In the genomic region with DNA sequence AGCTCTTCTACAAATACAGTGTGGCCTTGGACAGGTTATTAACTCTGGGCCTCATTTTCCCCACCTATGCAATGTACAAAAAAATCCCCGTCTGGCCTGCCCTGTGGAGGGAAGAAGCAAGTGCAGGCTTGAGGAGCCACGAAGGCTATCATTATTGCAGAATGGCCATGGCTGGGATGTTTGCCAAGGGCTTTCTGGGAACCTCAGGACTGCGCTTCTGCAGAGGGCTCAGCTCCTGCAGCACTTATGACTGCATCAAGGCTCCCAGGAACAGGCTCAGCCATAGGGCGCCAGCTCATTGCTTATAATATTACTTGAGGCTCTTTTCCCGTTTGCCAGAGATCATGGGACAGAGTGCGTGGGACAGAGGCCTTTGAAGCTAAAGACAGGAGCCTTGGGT, we compare ENCODE assay signal across 12 cellular contexts. TPM values are rescaled to one million over a fixed set of nuclear protein-coding genes. Genes with fewer than 3 reads are reported as not detected.
DNase-seq lines count a peak whose midpoint lies in the region; ATAC-seq and TF ChIP-seq lines count a peak whose summit lies in the region.
"Had no signal": no experiment of that assay in that cellular context is flagged by ENCODE, and none has a peak within 500 bp of the region (broad histone marks: within the 10 kb centered on the region; RNA-seq: fewer than 3 reads in every experiment).

No MANE protein-coding gene starts in this region.

- in situ Hi-C loops in transverse colon (cut with MboI; ENCODE audit: low pct_ligation_motif_present in 1 of 4, low pct_unique_long_range_greater_than_20kb in 1 of 4, low sequenced_read_pairs in 3 of 4): no loop called here

- H3K4me1 ChIP-seq in foreskin keratinocyte (no peaks in the 10 kb centered on the region), transverse colon (peaks cover 18 to 51% (median 34%) of the 10 kb centered on the region in 4 donors)

- DNase-seq in Right ventricle myocardium inferior (ENCODE audit: missing footprints) (no peak), cardiac septum (ENCODE audit: low spot score) (no peak), foreskin keratinocyte (peak; percentile 64 to 80), transverse colon (peak; percentile 49), ureter (ENCODE audit: low spot score) (no peak), NCI-H146 treated with DMSO at 0.1 percent for 48 hours (lab: John Stamatoyannopoulos, UW; ENCODE audit: unreplicated experiment) (no peak), NCI-H2171 treated with DMSO at 0.1 percent for 48 hours (lab: John Stamatoyannopoulos, UW) (no peak)
- DNase-seq: islet precursor cell, WERI-Rb-1 had no signal

- no peaks in the 10 kb centered on the region for H3K9me3 ChIP-seq in transverse colon

- TF ChIP-seq CTCF in WI38 (IDR thresholded peaks at IDR 0.05; ENCODE audit: low read depth, low read length) (0 out of 2 replicates have a peak, but pooled peaks have one; percentile 6), foreskin keratinocyte (conservative IDR thresholded peaks at IDR 0.05) (no peak), transverse colon (IDR thresholded peaks at IDR 0.05) (peak in 1 of 5 experiments; percentile 13)

- no peak for TF ChIP-seq EP300 in transverse colon (IDR thresholded peaks at IDR 0.05; ENCODE audit: low read depth)

- 48% methylated on average over 6 of the region's 6 CpGs; no CpG with 5 or more reads in 1 of the 2 donors for WGBS in transverse colon (ENCODE audit: low coverage in 1 of 2), 2 donors

- ATAC-seq in Right ventricle myocardium inferior (peak; percentile 44), foreskin keratinocyte (peak; percentile 47)

- H3K4me3 ChIP-seq in WI38 (ENCODE audit: low read depth, low read length) (no peak overlapping the region), transverse colon (no peak overlapping the region)
- H3K4me3 ChIP-seq: cardiac muscle cell had no signal

- no peak for TF ChIP-seq POLR2A in transverse colon (IDR thresholded peaks at IDR 0.05)

- intact Hi-C loops in Right ventricle myocardium inferior (cut with DNase I): no loop called here
- intact Hi-C loops in cardiac septum (cut with DNase I): no loop called here
- intact Hi-C loops in transverse colon (cut with DNase I; ENCODE audit: low total_unique reads): no loop called here

- H3K27ac ChIP-seq in foreskin keratinocyte (no peak overlapping the region), transverse colon (no peak overlapping the region)
- H3K27ac ChIP-seq: cardiac muscle cell, WERI-Rb-1 had no signal

- H3K36me3 ChIP-seq in transverse colon: no peaks in the 10 kb centered on the region
- H3K36me3 ChIP-seq: cardiac muscle cell had no signal

- no peaks in the 10 kb centered on the region for H3K27me3 ChIP-seq in foreskin keratinocyte
- H3K27me3 ChIP-seq in transverse colon: no peaks in the 10 kb centered on the region
- H3K27me3 ChIP-seq: cardiac muscle cell had no signal

RNA-seq across cellular contexts. Expression of a gene that starts 20.5 kb away (rescaled TPM):
- total RNA-seq in Right ventricle myocardium inferior: 0.05 TPM
- total RNA-seq in cardiac septum: not detected
- not detected in 2 replicates for total RNA-seq in foreskin keratinocyte
- polyA plus RNA-seq in foreskin keratinocyte: not detected in 2 replicates
- under 1 TPM in 1 of 4 donors, not detected in 3; 0.16 TPM for total RNA-seq in transverse colon
- total RNA-seq in ureter: 0.34 TPM
- total RNA-seq: NCI-H460 had no signal
- polyA plus RNA-seq: cardiac muscle cell had no signal

RNA-seq across cellular contexts. Expression of a gene that starts 33.3 kb away (rescaled TPM):
- total RNA-seq in Right ventricle myocardium inferior (140 TPM), cardiac septum (63.0 TPM), foreskin keratinocyte (4.0 and 5.2 TPM in 2 replicates), transverse colon (10 to 100 TPM; 54.3 to 77.0 (median 61.6) TPM), ureter (65.6 TPM)
- 5.2 and 6.1 TPM in 2 replicates for polyA plus RNA-seq in foreskin keratinocyte

Comparison
In these comparisons a context has a peak if more than half of its experiments do, and no peak if none do; other contexts are left out.
1. DNase-seq: peak in foreskin keratinocyte (2 of 2) and transverse colon (single experiment); none in Right ventricle myocardium inferior (single experiment), cardiac septum (single experiment), ureter (single experiment), NCI-H146 treated with DMSO at 0.1 percent for 48 hours (single experiment) and NCI-H2171 treated with DMSO at 0.1 percent for 48 hours (single experiment).